31 cellular contexts compared by ENCODE assay signal in genomic region chr11:25449100-25449499, GRCh38.
"Had no signal": no experiment of that assay in that cellular context is flagged by ENCODE, and none has a peak within 500 bp of the region (broad histone marks: within the 10 kb centered on the region; RNA-seq: fewer than 3 reads in every experiment).

No MANE protein-coding gene starts in this region.

- DNase-seq: activated CD4-positive, alpha-beta T cell treated with anti-CD3 and anti-CD28 coated beads, Interleukin-2, amount 10 ng/mL, durations not matched to agents 7 days and 5 days; activated CD4-positive, alpha-beta T cell treated with anti-CD3 and anti-CD28 coated beads, Interleukin-2, amount 50 U/mL, for 48 hours; activated CD8-positive, alpha-beta T cell treated with anti-CD3 and anti-CD28 coated beads, Interleukin-2, amount 10 ng/mL, durations not matched to agents 7 days and 5 days; activated effector memory CD4-positive, alpha-beta T cell treated with Interleukin-2 at 50 U/mL for 16 hours; activated naive CD4-positive, alpha-beta T cell treated with anti-CD3 and anti-CD28 coated beads, Interleukin-2, amount 10 ng/mL, durations not matched to agents 7 days and 5 days; activated naive CD8-positive, alpha-beta T cell treated with anti-CD3 and anti-CD28 coated beads, Interleukin-2, amount 50 U/mL, for 24 hours; activated T-cell treated with anti-CD3 and anti-CD28 coated beads for 4 hours; activated T-cell treated with anti-CD3 and anti-CD28 coated beads, Interleukin-2, amount 50 U/mL, for 4 hours; amniotic stem cell; aorta; brain microvascular endothelial cell; central memory CD4-positive, alpha-beta T cell; Kasumi-1; KG1; MM.1S; MV-4-11; NCI-H1092; NCI-H1417; NCI-H146; NCI-H187; NCI-H2029 treated with DMSO at 0.1 percent for 48 hours; NCI-H2107; NCI-H2171; NCI-H226; NCI-H446 treated with DMSO at 0.1 percent for 48 hours; NCI-H524; NCI-H774; PC-3; Peyer's patch; RPMI8226; SHP77 treated with DMSO at 0.1 percent for 48 hours had no signal

- H3K27me3 ChIP-seq: brain microvascular endothelial cell, Peyer's patch had no signal

- H3K4me3 ChIP-seq: Peyer's patch had no signal

- H3K27ac ChIP-seq: brain microvascular endothelial cell, Peyer's patch had no signal

- H3K4me1 ChIP-seq: Peyer's patch had no signal

- H3K36me3 ChIP-seq: brain microvascular endothelial cell, Peyer's patch had no signal

- H3K9me3 ChIP-seq: Peyer's patch had no signal
